2 cellular contexts compared by ENCODE assay signal in genomic region chrX:150565551-150565950, GRCh38.
TF ChIP-seq lines count a peak whose summit lies in the region.

No MANE protein-coding gene starts in this region.

TF ChIP-seq in GM23338, 12 proteins besides CTCF, POLR2A, EP300 and RAD21:
- TF ChIP-seq STAT1 (IDR thresholded peaks at IDR 0.05; ENCODE audit: unreplicated experiment), result no peak
- no peak for TF ChIP-seq ZNF331 (CRISPR knock-in tag; IDR thresholded peaks at IDR 0.05; ENCODE audit: low read depth)
- TF ChIP-seq EZH2phosphoT487 (IDR thresholded peaks at IDR 0.05; ENCODE audit: unreplicated experiment), result no peak
- TF ChIP-seq ZNF462 (CRISPR knock-in tag; IDR thresholded peaks at IDR 0.05), result no peak
- no peak for TF ChIP-seq ZNF114 (CRISPR knock-in tag; IDR thresholded peaks at IDR 0.05)
- no peak for TF ChIP-seq JUNB (IDR thresholded peaks at IDR 0.05; ENCODE audit: unreplicated experiment)
- no peak for TF ChIP-seq REST (IDR thresholded peaks at IDR 0.05; ENCODE audit: unreplicated experiment)

TF ChIP-seq in H1, 55 proteins besides CTCF, POLR2A, EP300 and RAD21:
- TF ChIP-seq SIRT6 (IDR thresholded peaks at IDR 0.05; ENCODE audit: low read length), result no peak
- no peak for TF ChIP-seq SRF (IDR thresholded peaks at IDR 0.05; ENCODE audit: low read depth, low read length)
- no peak for TF ChIP-seq EZH2 (IDR thresholded peaks at IDR 0.05; ENCODE audit: low read depth, low read length, severe bottlenecking)
- no peak for TF ChIP-seq ATF2 (IDR thresholded peaks at IDR 0.05; ENCODE audit: low read length)
- no peak for TF ChIP-seq JUND (IDR thresholded peaks at IDR 0.05; ENCODE audit: low read length)
- no peak for TF ChIP-seq POU5F1 (IDR thresholded peaks at IDR 0.05; ENCODE audit: low read depth, low read length)
- TF ChIP-seq BACH1 (IDR thresholded peaks at IDR 0.05; ENCODE audit: low read length), result no peak
- no peak for TF ChIP-seq CEBPB (IDR thresholded peaks at IDR 0.05; ENCODE audit: low read depth, low read length)
- no peak for TF ChIP-seq TBP (IDR thresholded peaks at IDR 0.05; ENCODE audit: low read depth, low read length)
- TF ChIP-seq KDM5A (IDR thresholded peaks at IDR 0.05; ENCODE audit: low read length), result no peak
- no peak for TF ChIP-seq RNF2 (IDR thresholded peaks at IDR 0.05; ENCODE audit: borderline replicate concordance, low read depth, low read length, missing control alignments, poor library complexity, severe bottlenecking)
- TF ChIP-seq SP1 (IDR thresholded peaks at IDR 0.05; ENCODE audit: low read depth, low read length), result no peak
- TF ChIP-seq CHD2 (IDR thresholded peaks at IDR 0.05; ENCODE audit: low read length), result no peak
- TF ChIP-seq TEAD4 (IDR thresholded peaks at IDR 0.05; ENCODE audit: low read depth, low read length), result no peak
- no peak for TF ChIP-seq CREB1 (IDR thresholded peaks at IDR 0.05)
- no peak for TF ChIP-seq TAF7 (optimal IDR thresholded peaks at IDR 0.05; ENCODE audit: borderline replicate concordance, low read depth, low read length)
